ENCODE assay signal across 8 cellular contexts in the genomic region with DNA sequence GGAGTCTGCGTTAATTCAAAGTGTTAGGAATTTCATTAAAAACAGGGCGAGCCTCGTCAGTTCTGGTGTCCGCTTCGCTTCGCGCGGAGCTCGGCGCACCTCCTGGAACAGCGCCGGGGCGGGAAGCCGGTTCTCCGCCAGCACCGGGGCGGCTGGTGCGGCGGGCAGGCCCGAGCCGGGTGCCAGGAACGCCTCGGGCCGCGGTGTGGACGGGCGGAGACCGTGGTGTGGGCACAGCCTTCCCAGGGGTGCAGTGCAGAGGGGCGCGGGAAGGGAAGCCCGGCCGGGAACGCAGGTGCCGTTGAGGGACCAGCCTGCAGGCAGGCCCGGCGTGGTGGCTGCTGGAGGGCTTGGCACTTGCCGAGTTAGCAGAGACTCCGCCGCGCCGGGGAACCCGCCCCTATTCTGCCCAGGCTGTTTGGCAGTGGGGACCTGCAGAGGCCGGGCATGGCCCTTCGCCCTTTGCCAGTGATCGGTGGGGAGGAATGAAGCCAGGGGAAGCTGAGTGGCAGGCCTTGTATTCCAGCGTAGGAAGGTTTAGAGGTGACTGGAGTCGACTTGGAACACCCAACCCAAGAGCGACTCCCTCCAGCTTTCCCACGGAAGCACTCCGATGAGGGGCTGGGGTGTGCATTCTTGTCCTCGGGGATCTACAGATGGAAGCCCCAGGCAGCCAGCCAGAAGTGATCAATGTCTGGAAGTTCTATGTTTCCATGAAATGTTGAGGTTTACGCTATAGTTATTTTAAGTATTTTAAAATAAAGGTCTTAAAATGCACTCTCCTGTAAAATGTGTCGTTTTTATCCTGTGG. TPM values are rescaled to one million over a fixed set of nuclear protein-coding genes. Genes with fewer than 3 reads are reported as not detected.
A peak's percentile ranks its signal among the peaks of the same experiment; 100 is the strongest.
DNase-seq lines count a peak whose midpoint lies in the region; ATAC-seq, FAIRE-seq and TF ChIP-seq lines count a peak whose summit lies in the region.

No MANE protein-coding gene starts in this region.

- DNase-seq in K562 (ENCODE audit: extremely low read depth in 1 of 4, low spot score in 3 of 4) (no peak), smooth muscle cell (lab: John Stamatoyannopoulos, UW; ENCODE audit: unreplicated experiment) (no peak), superior temporal gyrus (ENCODE audit: extremely low spot score) (no peak)

- no peaks in the 10 kb centered on the region for H3K9me1 ChIP-seq in K562 (ENCODE audit: control insufficient read depth, insufficient read depth, low read length)

- H3K4me1 ChIP-seq in ACC112 (ENCODE audit: control insufficient read depth, insufficient read depth, low read length, unreplicated experiment) (peaks cover 9% of the 10 kb centered on the region), K562 (replicated peaks in 1 of 2; ENCODE audit: control insufficient read depth in 2 of 2, insufficient read depth in 2 of 2, low read length in 2 of 2) (peaks cover 25% of the 10 kb centered on the region in 2 experiments; a peak in 4 of 5 replicates), iPS-20b (ENCODE audit: insufficient read depth, low read length) (peaks cover 10% of the 10 kb centered on the region), smooth muscle cell (ENCODE audit: low read depth) (no peaks in the 10 kb centered on the region)

- in situ Hi-C loops in K562 (cut with MboI), result no loop called here

- H3K9me3 ChIP-seq in SU-DHL-6 (ENCODE audit: insufficient read depth, low read length) (no peaks in the 10 kb centered on the region), K562 (replicated peaks; ENCODE audit: control insufficient read depth, insufficient read depth, low read depth, low read length) (peaks cover 5% of the 10 kb centered on the region), iPS-20b (ENCODE audit: insufficient read depth, low read depth, low read length) (no peaks in the 10 kb centered on the region), smooth muscle cell (replicated peaks; ENCODE audit: low read depth) (no peaks in the 10 kb centered on the region)

- BruUV-seq in K562 (replicated peaks; lab: Mats Ljungman, UMichigan), result TSS peak; percentile 85

- H3K27ac ChIP-seq in ACC112 (ENCODE audit: low read depth, low read length) (peak overlapping the region; percentile 93), SU-DHL-6 (ENCODE audit: low read depth, low read length) (peak overlapping the region; percentile 88), K562 (ENCODE audit: extremely low read depth, low read depth, low read length) (peak overlapping the region; percentile 89), iPS-20b (ENCODE audit: low read length) (no peak overlapping the region), smooth muscle cell (ENCODE audit: low read depth) (peak overlapping the region; percentile 97)

- no peaks in the 10 kb centered on the region for H3K9me2 ChIP-seq in SU-DHL-6 (replicated peaks; ENCODE audit: insufficient read depth, low read length)

- ATAC-seq in GM21723 (IDR thresholded peaks at IDR 0.05; ENCODE audit: unreplicated experiment) (peak; percentile 1), K562 (no peak), HG02678 (IDR thresholded peaks at IDR 0.05; ENCODE audit: unreplicated experiment) (no peak)

- no peak for FAIRE-seq in K562 (lab: Jason Lieb, UNC)

- no peak for TF ChIP-seq POLR2A in K562 (conservative IDR thresholded peaks at IDR 0.05)

- WGBS in K562 (ENCODE audit: insufficient coverage, low coverage, missing lambda C conversion rate), result 95% methylated on average over 48 of the region's 53 CpGs
- WGBS in smooth muscle cell (ENCODE audit: low lambda C conversion rate), result 88% methylated on average over 43 of the region's 53 CpGs

- TF ChIP-seq RAD21 in K562 (CRISPR knock-in tag; conservative IDR thresholded peaks at IDR 0.05 in 1 of 2, IDR thresholded peaks at IDR 0.05 in 1 of 2), result no peak

- H3K79me2 ChIP-seq in ACC112 (ENCODE audit: control insufficient read depth, insufficient read depth, low read length, unreplicated experiment) (peaks cover 37% of the 10 kb centered on the region), SU-DHL-6 (ENCODE audit: insufficient read depth, low read length) (peaks cover 33% of the 10 kb centered on the region), K562 (ENCODE audit: control insufficient read depth, insufficient read depth, low read length) (peaks cover 37% of the 10 kb centered on the region), smooth muscle cell (ENCODE audit: low read depth) (peaks cover 34% of the 10 kb centered on the region)

- peaks cover 3% of the 10 kb centered on the region; the same call in 1 of the 2 replicates for H3F3A ChIP-seq in SU-DHL-6 (ENCODE audit: insufficient read depth)
- no peaks in the 10 kb centered on the region for H3F3A ChIP-seq in smooth muscle cell (ENCODE audit: low read depth)

- H3K9ac ChIP-seq in SU-DHL-6 (ENCODE audit: low read length), result no peak overlapping the region
- peak overlapping the region; percentile 87 to 94; a peak in 3 of 4 replicates for H3K9ac ChIP-seq in K562 (ENCODE audit: insufficient read depth in 1 of 2, low read depth in 2 of 2, low read length in 2 of 2)
- H3K9ac ChIP-seq in iPS-20b (ENCODE audit: low read depth, low read length), result no peak overlapping the region
- H3K9ac ChIP-seq in smooth muscle cell (ENCODE audit: low read depth), result no peak overlapping the region

- H3K27me3 ChIP-seq in ACC112 (ENCODE audit: insufficient read depth, low read length) (no peaks in the 10 kb centered on the region), SU-DHL-6 (ENCODE audit: low read length) (no peaks in the 10 kb centered on the region), K562 (ENCODE audit: control insufficient read depth in 2 of 2, insufficient read depth in 2 of 2, low read length in 2 of 2) (peaks cover 3 to 4% of the 10 kb centered on the region in 2 experiments; a peak in 2 of 5 replicates), iPS-20b (ENCODE audit: insufficient read depth, low read length) (0 out of 2 replicates have a peak, but pooled peaks cover 4% of the 10 kb centered on the region), smooth muscle cell (ENCODE audit: low read depth) (no peaks in the 10 kb centered on the region)

- H2AFZ ChIP-seq in ACC112 (ENCODE audit: low read length, unreplicated experiment), result peak overlapping the region; percentile 78
- H2AFZ ChIP-seq in SU-DHL-6 (ENCODE audit: low read depth, low read length, severe bottlenecking), result peak overlapping the region; percentile 97
- H2AFZ ChIP-seq in K562 (ENCODE audit: low read depth, low read length), result peak overlapping the region; percentile 91
- H2AFZ ChIP-seq in smooth muscle cell (ENCODE audit: low read depth), result peak overlapping the region; percentile 85

- H3K4me3 ChIP-seq in ACC112 (ENCODE audit: low read depth, low read length) (peak overlapping the region; percentile 82), SU-DHL-6 (ENCODE audit: insufficient read depth, low read length, poor library complexity, severe bottlenecking) (peak overlapping the region; percentile 43), K562 (peak overlapping the region; percentile 4; the same call in 1 of the 2 replicates), iPS-20b (ENCODE audit: low read length) (peak overlapping the region; percentile 25; the same call in 1 of the 2 replicates), smooth muscle cell (peak overlapping the region; percentile 43)

- H3K36me3 ChIP-seq in ACC112 (ENCODE audit: insufficient read depth, low read length), result no peaks in the 10 kb centered on the region
- no peaks in the 10 kb centered on the region for H3K36me3 ChIP-seq in SU-DHL-6 (ENCODE audit: low read length)
- H3K36me3 ChIP-seq in K562 (ENCODE audit: control insufficient read depth, insufficient read depth, low read length), result peaks cover 10% of the 10 kb centered on the region; the same call in 1 of the 3 replicates
- H3K36me3 ChIP-seq in iPS-20b (ENCODE audit: insufficient read depth, low read depth, low read length), result no peaks in the 10 kb centered on the region
- no peaks in the 10 kb centered on the region for H3K36me3 ChIP-seq in smooth muscle cell (ENCODE audit: low read depth)

- TF ChIP-seq CTCF in SU-DHL-6 (IDR thresholded peaks at IDR 0.05; ENCODE audit: insufficient read depth, low read length, poor library complexity, severe bottlenecking), result no peak
- no peak for TF ChIP-seq CTCF in K562 (IDR thresholded peaks at IDR 0.05 in 2 of 3, conservative IDR thresholded peaks at IDR 0.05 in 1 of 3; ENCODE audit: insufficient read depth in 2 of 3, low read depth in 1 of 3, low read length in 3 of 3)
- no peak for TF ChIP-seq CTCF in smooth muscle cell (IDR thresholded peaks at IDR 0.05; ENCODE audit: borderline replicate concordance, insufficient read depth, poor library complexity, severe bottlenecking)

- intact Hi-C loops in K562 (cut with micrococcal nuclease), result no loop called here

- peak overlapping the region; percentile 48 for H3K4me2 ChIP-seq in SU-DHL-6 (ENCODE audit: low read depth, low read length, poor library complexity, severe bottlenecking)
- H3K4me2 ChIP-seq in K562 (ENCODE audit: insufficient read depth, low read length), result peak overlapping the region; percentile 54
- H3K4me2 ChIP-seq in smooth muscle cell, result peak overlapping the region; percentile 52

- H4K20me1 ChIP-seq in SU-DHL-6 (ENCODE audit: low read depth, low read length), result peaks cover 15% of the 10 kb centered on the region
- peaks cover 30% of the 10 kb centered on the region for H4K20me1 ChIP-seq in K562 (replicated peaks; ENCODE audit: control insufficient read depth, insufficient read depth, low read length)
- H4K20me1 ChIP-seq in smooth muscle cell (ENCODE audit: low read depth), result peaks cover 33% of the 10 kb centered on the region

- CTCF ChIA-PET in K562 (lab: Yijun Ruan, JAX; ENCODE audit: low intra/inter-chr PET ratio), result no interaction called here

- TF ChIP-seq EP300 in K562 (IDR thresholded peaks at IDR 0.05; ENCODE audit: low read length), result no peak

- POLR2A ChIA-PET in K562 (lab: Yijun Ruan, JAX), result interaction anchor here (0.7 to 5.5 kb wide), 7 partner anchors 7 to 27 kb away, joined by 3 to 71 read pairs (median 3); no protein-coding TSS in a partner anchor

RNA-seq across cellular contexts. Expression of a gene that starts 0.9 kb away (rescaled TPM):
- 35.9 and 119 TPM in 2 replicates for total RNA-seq in K562 (2011; cell fraction: chromatin; rRNA removed; ENCODE audit: low replicate concordance)
- 22.3 and 24.1 TPM in 2 replicates for total RNA-seq in K562 (2011; cell fraction: nucleolus; rRNA removed)
- total RNA-seq in K562 (2011; cell fraction: nucleoplasm; rRNA removed), result 69.2 and 108 TPM in 2 replicates
- 122 and 126 TPM in 2 replicates for total RNA-seq in K562 (2014; rRNA removed)
- total RNA-seq in K562 (2014; rRNA removed; fragmentation: Illumina TruSeq; extraction: Trizol), result 213 and 243 TPM in 2 replicates
- 168 and 182 TPM in 2 replicates for total RNA-seq in K562 (2015; rRNA removed; fragmentation: Illumina TruSeq; extraction: Trizol)
- 156 and 162 TPM in 2 replicates for total RNA-seq in K562 (2021)
- polyA plus RNA-seq in K562 (2011; rRNA removed), result 139 and 249 TPM in 2 replicates
- 56.0 and 60.3 TPM in 2 replicates for polyA plus RNA-seq in K562 (2011; cell fraction: cytosol; rRNA removed)
- 30.6 and 47.5 TPM in 2 replicates for polyA plus RNA-seq in K562 (2011; cell fraction: nucleus; rRNA removed)
- polyA plus RNA-seq in K562 (2012), result 144 and 166 TPM in 2 replicates
- polyA plus RNA-seq in K562 (2014; fragmentation: Illumina TruSeq; extraction: Trizol), result 152 and 189 TPM in 2 replicates
- 10 to 100 TPM; 28.5 to 35.3 TPM for polyA plus RNA-seq in K562 (2014; fragmentation: Nextera tagmentation; extraction: Ambion mirVana)
- polyA plus RNA-seq in K562 (2014; rRNA removed), result 205 and 230 TPM in 2 replicates
- polyA minus RNA-seq in K562 (2011; rRNA and poly(A)+ RNA removed), result 73.7 and 78.8 TPM in 2 replicates
- polyA minus RNA-seq in K562 (2011; cell fraction: cytosol; rRNA and poly(A)+ RNA removed), result 30.4 and 62.8 TPM in 2 replicates
- 19.4 and 22.0 TPM in 2 replicates for polyA minus RNA-seq in K562 (2011; cell fraction: nucleus; rRNA and poly(A)+ RNA removed)
- total RNA-seq in smooth muscle cell, result 105 and 151 TPM in 2 replicates
- polyA plus RNA-seq in smooth muscle cell, result 115 and 118 TPM in 2 replicates

Comparison
In these comparisons a context has a peak if more than half of its experiments do, and no peak if none do; other contexts are left out.
1. H3K4me3 ChIP-seq: peak in every context shown above with its lines; median percentile 82 in ACC112; 43 in SU-DHL-6; 43 in smooth muscle cell; 25 in iPS-20b; 4 in K562.
2. H3K9ac ChIP-seq: peak in K562 (2 of 2); none in SU-DHL-6 (single experiment), iPS-20b (single experiment) and smooth muscle cell (single experiment).
3. Peak in every context shown above with its lines, with median percentiles within 50 percentile points of each other: H2AFZ ChIP-seq and H3K4me2 ChIP-seq.